ENCODE assay signal across 12 cellular contexts in genomic region chr21:39461419-39461818, GRCh38.
A peak's percentile ranks its signal among the peaks of the same experiment; 100 is the strongest.
DNase-seq lines count a peak whose midpoint lies in the region; ATAC-seq lines count a peak whose summit lies in the region.
"Had no signal": no experiment of that assay in that cellular context is flagged by ENCODE, and none has a peak within 500 bp of the region (broad histone marks: within the 10 kb centered on the region; RNA-seq: fewer than 3 reads in every experiment).

No MANE protein-coding gene starts in this region.

- DNase-seq in RPMI8226, result peak; percentile 18
- DNase-seq in NCI-H1417 (lab: John Stamatoyannopoulos, UW), result no peak
- DNase-seq in pons (ENCODE audit: low spot score), result no peak
- DNase-seq in hepatic stellate cell (ENCODE audit: low spot score), result no peak
- DNase-seq in NCI-H2196 treated with DMSO at 0.1 percent for 48 hours (lab: John Stamatoyannopoulos, UW; ENCODE audit: unreplicated experiment), result no peak
- DNase-seq: activated CD8-positive, alpha-beta memory T cell treated with anti-CD3 and anti-CD28 coated beads, Interleukin-2, amount 50 U/mL, for 48 hours; NCI-H1048; NCI-H446 treated with DMSO at 0.1 percent for 48 hours; SHP77 treated with DMSO at 0.1 percent for 48 hours had no signal

- peak; percentile 78 for ATAC-seq in GM18499 (IDR thresholded peaks at IDR 0.05; ENCODE audit: insufficient read depth, unreplicated experiment)
- peak; percentile 58 for ATAC-seq in GM19467 (IDR thresholded peaks at IDR 0.05; ENCODE audit: unreplicated experiment)
- peak; percentile 88 for ATAC-seq in HG03097 (IDR thresholded peaks at IDR 0.05; ENCODE audit: low FRiP score, unreplicated experiment)
